Comparison of ENCODE assay signal across 8 cellular contexts in the genomic region with DNA sequence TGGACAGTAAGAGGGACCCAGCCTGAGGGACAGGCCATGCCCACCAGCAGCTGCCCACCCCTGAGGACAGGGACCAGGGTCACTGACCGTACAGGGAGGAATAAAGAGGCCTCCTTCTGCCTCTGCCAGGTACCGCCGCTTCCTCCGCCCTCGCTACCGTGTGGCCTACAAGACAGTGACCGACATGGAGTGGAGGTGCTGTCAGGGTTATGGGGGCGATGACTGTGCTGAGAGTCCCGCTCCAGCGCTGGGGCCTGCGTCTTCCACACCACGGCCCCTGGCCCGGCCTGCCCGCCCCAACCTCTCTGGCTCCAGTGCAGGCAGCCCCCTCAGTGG. TPM values are rescaled to one million over a fixed set of nuclear protein-coding genes. Genes with fewer than 3 reads are reported as not detected.
DNase-seq lines count a peak whose midpoint lies in the region; ATAC-seq lines count a peak whose summit lies in the region.

No MANE protein-coding gene starts in this region.

- H3K27me3 Mint-ChIP-seq in stimulated activated naive CD8-positive, alpha-beta T cell treated with anti-CD3 and anti-CD28 coated beads, Interleukin-15, Interleukin-2, amounts not matched to agents 100 ng/mL and 50 ng/mL, for 24 hours: no peaks in the 10 kb centered on the region
- no peaks in the 10 kb centered on the region for H3K27me3 Mint-ChIP-seq in natural killer cell treated with Interleukin-12 subunit alpha and Interleukin-12 subunit beta and Interleukin-15 and Interleukin-18, amount 100 ng/mL, for 72 hours

- no peak for ATAC-seq in stimulated activated naive CD8-positive, alpha-beta T cell treated with anti-CD3 and anti-CD28 coated beads, Interleukin-15, Interleukin-2, amounts not matched to agents 100 U/mL and 50 U/mL, for 24 hours
- no peak for ATAC-seq in natural killer cell treated with Interleukin-12 subunit alpha and Interleukin-12 subunit beta and Interleukin-15 and Interleukin-18, amount 100 ng/mL, for 72 hours
- ATAC-seq in GM21528 (IDR thresholded peaks at IDR 0.05; ENCODE audit: low FRiP score, unreplicated experiment) (no peak), GM19328 (IDR thresholded peaks at IDR 0.05; ENCODE audit: unreplicated experiment) (no peak), HG03097 (IDR thresholded peaks at IDR 0.05; ENCODE audit: low FRiP score, unreplicated experiment) (no peak)

- DNase-seq in stimulated activated naive CD8-positive, alpha-beta T cell treated with anti-CD3 and anti-CD28 coated beads, Interleukin-15, Interleukin-2, amounts not matched to agents 100 U/mL and 50 U/mL, for 24 hours: no peak
- no peak for DNase-seq in natural killer cell treated with Interleukin-12 subunit alpha and Interleukin-12 subunit beta and Interleukin-15 and Interleukin-18, amount 100 ng/mL, for 72 hours (ENCODE audit: low spot score)
- DNase-seq in NCI-H510A (lab: John Stamatoyannopoulos, UW): no peak

- peak overlapping the region; percentile 81 for H3K4me3 Mint-ChIP-seq in stimulated activated naive CD8-positive, alpha-beta T cell treated with anti-CD3 and anti-CD28 coated beads, Interleukin-15, Interleukin-2, amounts not matched to agents 100 ng/mL and 50 ng/mL, for 24 hours
- H3K4me3 Mint-ChIP-seq in natural killer cell treated with Interleukin-12 subunit alpha and Interleukin-12 subunit beta and Interleukin-15 and Interleukin-18, amount 100 ng/mL, for 72 hours: peak overlapping the region; percentile 89

- peaks cover 41% of the 10 kb centered on the region for H3K4me1 Mint-ChIP-seq in stimulated activated naive CD8-positive, alpha-beta T cell treated with anti-CD3 and anti-CD28 coated beads, Interleukin-15, Interleukin-2, amounts not matched to agents 100 ng/mL and 50 ng/mL, for 24 hours (ENCODE audit: low read depth)
- peaks cover 38 to 53% of the 10 kb centered on the region in 2 donors for H3K4me1 Mint-ChIP-seq in natural killer cell treated with Interleukin-12 subunit alpha and Interleukin-12 subunit beta and Interleukin-15 and Interleukin-18, amount 100 ng/mL, for 72 hours (ENCODE audit: low read depth in 2 of 2)

- H3K27ac Mint-ChIP-seq in stimulated activated naive CD8-positive, alpha-beta T cell treated with anti-CD3 and anti-CD28 coated beads, Interleukin-15, Interleukin-2, amounts not matched to agents 100 ng/mL and 50 ng/mL, for 24 hours: peak overlapping the region; percentile 98
- peak overlapping the region; percentile 96 to 98 for H3K27ac Mint-ChIP-seq in natural killer cell treated with Interleukin-12 subunit alpha and Interleukin-12 subunit beta and Interleukin-15 and Interleukin-18, amount 100 ng/mL, for 72 hours

- H3K9me3 Mint-ChIP-seq in stimulated activated naive CD8-positive, alpha-beta T cell treated with anti-CD3 and anti-CD28 coated beads, Interleukin-15, Interleukin-2, amounts not matched to agents 100 ng/mL and 50 ng/mL, for 24 hours: no peaks in the 10 kb centered on the region
- no peaks in the 10 kb centered on the region for H3K9me3 Mint-ChIP-seq in natural killer cell treated with Interleukin-12 subunit alpha and Interleukin-12 subunit beta and Interleukin-15 and Interleukin-18, amount 100 ng/mL, for 72 hours

- no peaks in the 10 kb centered on the region for H3K36me3 Mint-ChIP-seq in stimulated activated naive CD8-positive, alpha-beta T cell treated with anti-CD3 and anti-CD28 coated beads, Interleukin-15, Interleukin-2, amounts not matched to agents 100 ng/mL and 50 ng/mL, for 24 hours (ENCODE audit: low read depth)
- no peaks in the 10 kb centered on the region for H3K36me3 Mint-ChIP-seq in natural killer cell treated with Interleukin-12 subunit alpha and Interleukin-12 subunit beta and Interleukin-15 and Interleukin-18, amount 100 ng/mL, for 72 hours

- peak overlapping the region; percentile 65 for H3K27ac ChIP-seq in cingulate gyrus (ENCODE audit: low read depth, low read length)

RNA-seq across cellular contexts. Expression of gene EMILIN1, which starts 2.2 kb away (rescaled TPM):
- 10 to 100 TPM in 1 of 2 donors, 1 to 10 TPM in 1; 8.7 to 14.2 TPM for total RNA-seq in natural killer cell treated with Interleukin-12 subunit alpha and Interleukin-12 subunit beta and Interleukin-15 and Interleukin-18, amount 100 ng/mL, for 72 hours

RNA-seq across cellular contexts. Expression of gene KHK, which starts 6.0 kb away (rescaled TPM):
- total RNA-seq in natural killer cell treated with Interleukin-12 subunit alpha and Interleukin-12 subunit beta and Interleukin-15 and Interleukin-18, amount 100 ng/mL, for 72 hours: 1 to 10 TPM; 2.5 to 5.1 TPM

RNA-seq across cellular contexts. Expression of gene OST4, which starts 9.1 kb away (rescaled TPM):
- total RNA-seq in natural killer cell treated with Interleukin-12 subunit alpha and Interleukin-12 subunit beta and Interleukin-15 and Interleukin-18, amount 100 ng/mL, for 72 hours: 100 to 1,000 TPM; 286 to 393 TPM

RNA-seq across cellular contexts. Expression of gene AGBL5, which starts 29.1 kb away (rescaled TPM):
- total RNA-seq in natural killer cell treated with Interleukin-12 subunit alpha and Interleukin-12 subunit beta and Interleukin-15 and Interleukin-18, amount 100 ng/mL, for 72 hours: 10 to 100 TPM; 12.5 to 20.5 TPM

RNA-seq across cellular contexts. Expression of gene CGREF1, which starts 38.4 kb away (rescaled TPM):
- 1 to 10 TPM in 1 of 2 donors, under 1 TPM in 1; 0.36 to 1.4 TPM for total RNA-seq in natural killer cell treated with Interleukin-12 subunit alpha and Interleukin-12 subunit beta and Interleukin-15 and Interleukin-18, amount 100 ng/mL, for 72 hours
